Comparison of ENCODE assay signal across 20 cellular contexts in genomic region chr22:25367756-25368155, GRCh38.
"Had no signal": no experiment of that assay in that cellular context is flagged by ENCODE, and none has a peak within 500 bp of the region (broad histone marks: within the 10 kb centered on the region; RNA-seq: fewer than 3 reads in every experiment).

No MANE protein-coding gene starts in this region.

- ATAC-seq: activated CD4-positive, alpha-beta T cell treated with anti-CD3 and anti-CD28 coated beads for 36 hours; activated naive CD4-positive, alpha-beta T cell treated with anti-CD3 and anti-CD28 coated beads, Interleukin-2, amount 50 U/mL, for 72 hours; body of pancreas; sciatic nerve; stimulated activated naive CD8-positive, alpha-beta T cell treated with anti-CD3 and anti-CD28 coated beads, Interleukin-15, Interleukin-2, amounts not matched to agents 100 U/mL and 50 U/mL, for 24 hours; T-cell had no signal

- H3K9me3 ChIP-seq: body of pancreas, prostate gland, spleen, suprapubic skin had no signal

- H3K9me3 Mint-ChIP-seq: activated naive CD4-positive, alpha-beta T cell treated with anti-CD3 and anti-CD28 coated beads, Interleukin-2, amount 50 U/mL, for 72 hours; naive B cell; T-cell had no signal

- DNase-seq: activated CD4-positive, alpha-beta T cell treated with anti-CD3 and anti-CD28 coated beads for 36 hours; activated CD8-positive, alpha-beta memory T cell treated with anti-CD3 and anti-CD28 coated beads for 24 hours; activated T-cell treated with anti-CD3 and anti-CD28 coated beads for 4 hours; amniotic stem cell; body of pancreas; central memory CD4-positive, alpha-beta T cell; effector memory CD4-positive, alpha-beta T cell; erythroblast; midbrain; naive B cell; occipital lobe; spleen; stimulated activated CD4-positive, alpha-beta T cell treated with anti-CD3 and anti-CD28 coated beads, Interleukin-2, amount 100 ng/mL, for 24 hours; stimulated activated naive CD8-positive, alpha-beta T cell treated with anti-CD3 and anti-CD28 coated beads, Interleukin-15, Interleukin-2, amounts not matched to agents 100 U/mL and 50 U/mL, for 24 hours; T-cell had no signal

- H3K4me3 ChIP-seq: body of pancreas, coronary artery, prostate gland, spleen, suprapubic skin had no signal

- H3K4me3 Mint-ChIP-seq: activated CD4-positive, alpha-beta T cell treated with anti-CD3 and anti-CD28 coated beads for 36 hours; naive B cell; T-cell had no signal

- H3K27ac ChIP-seq: body of pancreas, coronary artery, prostate gland, suprapubic skin had no signal

- H3K27ac Mint-ChIP-seq: activated CD4-positive, alpha-beta T cell treated with anti-CD3 and anti-CD28 coated beads for 36 hours; T-cell had no signal

- H3K27me3 ChIP-seq: body of pancreas, spleen, suprapubic skin had no signal

- H3K27me3 Mint-ChIP-seq: activated CD4-positive, alpha-beta T cell treated with anti-CD3 and anti-CD28 coated beads for 36 hours; naive B cell; T-cell had no signal

- H3K36me3 ChIP-seq: prostate gland had no signal

- H3K36me3 Mint-ChIP-seq: activated naive CD4-positive, alpha-beta T cell treated with anti-CD3 and anti-CD28 coated beads, Interleukin-2, amount 50 U/mL, for 72 hours; naive B cell had no signal

- H3K4me1 Mint-ChIP-seq: activated CD4-positive, alpha-beta T cell treated with anti-CD3 and anti-CD28 coated beads for 36 hours had no signal

- H3K4me1 ChIP-seq: body of pancreas, prostate gland had no signal
